Comparison of ENCODE assay signal across 23 cellular contexts in genomic region chr10:33052915-33053810, GRCh38.
"Had no signal": no experiment of that assay in that cellular context is flagged by ENCODE, and none has a peak within 500 bp of the region (broad histone marks: within the 10 kb centered on the region; RNA-seq: fewer than 3 reads in every experiment).

No MANE protein-coding gene starts in this region.

- H3K27me3 ChIP-seq: body of pancreas, colonic mucosa, gastroesophageal sphincter, heart right ventricle, neural progenitor cell, right atrium auricular region, tibial artery had no signal

- H3K36me3 Mint-ChIP-seq: activated naive CD8-positive, alpha-beta T cell treated with anti-CD3 and anti-CD28 coated beads, Interleukin-2, amount 10 ng/mL, durations not matched to agents 7 days and 5 days; neural progenitor cell had no signal

- FAIRE-seq: urothelium cell line had no signal

- H3K9ac ChIP-seq: neural progenitor cell had no signal

- H3K4me2 ChIP-seq: neural progenitor cell had no signal

- H3K4me3 ChIP-seq: body of pancreas, colonic mucosa, gastroesophageal sphincter, heart right ventricle, neural progenitor cell, prostate gland, right atrium auricular region, tibial artery had no signal

- DNase-seq: activated CD4-positive, alpha-beta T cell treated with anti-CD3 and anti-CD28 coated beads, Interleukin-2, amount 10 ng/mL, durations not matched to agents 7 days and 5 days; activated naive CD4-positive, alpha-beta T cell; activated naive CD8-positive, alpha-beta T cell treated with anti-CD3 and anti-CD28 coated beads, Interleukin-2, amount 10 ng/mL, durations not matched to agents 7 days and 5 days; body of pancreas; caudate nucleus; colonic mucosa; heart right ventricle; immature natural killer cell; mesendoderm; naive thymus-derived CD4-positive, alpha-beta T cell; stimulated activated CD4-positive, alpha-beta T cell treated with anti-CD3 and anti-CD28 coated beads, Interleukin-12 subunit alpha, Interleukin-12 subunit beta, amount 100 ng/mL, for 4 hours; stimulated activated CD4-positive, alpha-beta T cell treated with anti-CD3 and anti-CD28 coated beads, Interleukin-1b, Interleukin-23, amount 100 ng/mL, for 48 hours; stimulated activated CD8-positive, alpha-beta memory T cell treated with anti-CD3 and anti-CD28 coated beads, Interleukin-4, amount 100 ng/mL, for 48 hours; stimulated activated naive CD4-positive, alpha-beta T cell; tibial artery had no signal

- H3K4me3 Mint-ChIP-seq: activated CD4-positive, alpha-beta T cell treated with anti-CD3 and anti-CD28 coated beads, Interleukin-2, amount 10 ng/mL, durations not matched to agents 7 days and 5 days; activated naive CD8-positive, alpha-beta T cell treated with anti-CD3 and anti-CD28 coated beads, Interleukin-2, amount 10 ng/mL, durations not matched to agents 7 days and 5 days; activated T-helper 1 cell treated with anti-CD3 and anti-CD28 coated beads, Interleukin-12 subunit alpha, Interleukin-12 subunit beta, Interleukin-2, Interleukin-4 antibody, amounts not matched to agents 30 ng/mL and 10 ng/mL and 1 ng/mL, durations not matched to agents 14 hours and 24 hours and 36 hours; naive thymus-derived CD4-positive, alpha-beta T cell; neural progenitor cell had no signal

- H3K9me3 Mint-ChIP-seq: activated naive CD8-positive, alpha-beta T cell treated with anti-CD3 and anti-CD28 coated beads, Interleukin-2, amount 10 ng/mL, durations not matched to agents 7 days and 5 days; activated T-helper 1 cell treated with anti-CD3 and anti-CD28 coated beads, Interleukin-12 subunit alpha, Interleukin-12 subunit beta, Interleukin-2, Interleukin-4 antibody, amounts not matched to agents 30 ng/mL and 10 ng/mL and 1 ng/mL, durations not matched to agents 14 hours and 24 hours and 36 hours had no signal

- H3K27ac Mint-ChIP-seq: activated CD4-positive, alpha-beta T cell treated with anti-CD3 and anti-CD28 coated beads, Interleukin-2, amount 10 ng/mL, durations not matched to agents 7 days and 5 days; activated naive CD8-positive, alpha-beta T cell treated with anti-CD3 and anti-CD28 coated beads, Interleukin-2, amount 10 ng/mL, durations not matched to agents 7 days and 5 days; activated T-helper 1 cell treated with anti-CD3 and anti-CD28 coated beads, Interleukin-12 subunit alpha, Interleukin-12 subunit beta, Interleukin-2, Interleukin-4 antibody, amounts not matched to agents 30 ng/mL and 10 ng/mL and 1 ng/mL, durations not matched to agents 14 hours and 24 hours and 36 hours; naive thymus-derived CD4-positive, alpha-beta T cell; neural progenitor cell had no signal

- ATAC-seq: activated CD4-positive, CD25-positive, alpha-beta regulatory T cell treated with anti-CD3 and anti-CD28 coated beads, Interleukin-2, amount 50 U/mL, for 24 hours; body of pancreas; esophagus mucosa; gastroesophageal sphincter; naive thymus-derived CD4-positive, alpha-beta T cell had no signal

- H2AFZ ChIP-seq: neural progenitor cell had no signal

- H3K36me3 ChIP-seq: colonic mucosa, gastroesophageal sphincter, heart right ventricle, neural progenitor cell, prostate gland, right atrium auricular region, tibial artery had no signal

- H3K27ac ChIP-seq: body of pancreas, colonic mucosa, gastroesophageal sphincter, neural progenitor cell, prostate gland, right atrium auricular region, tibial artery had no signal

- H3K9me3 ChIP-seq: body of pancreas, colonic mucosa, gastroesophageal sphincter, prostate gland, right atrium auricular region, tibial artery had no signal

- H3K4me1 ChIP-seq: body of pancreas, colonic mucosa, gastroesophageal sphincter, neural progenitor cell, prostate gland, tibial artery had no signal
